ENCODE assay signal across 8 cellular contexts in genomic region chr15:38069001-38069400, GRCh38.
A peak's percentile ranks its signal among the peaks of the same experiment; 100 is the strongest.
DNase-seq lines count a peak whose midpoint lies in the region; ATAC-seq, FAIRE-seq and TF ChIP-seq lines count a peak whose summit lies in the region.

No MANE protein-coding gene starts in this region.

- H3K4me3 ChIP-seq in stomach, result peak overlapping the region; percentile 12 to 29 (median 13)

- TF ChIP-seq POLR2A in stomach (IDR thresholded peaks at IDR 0.05), result no peak

- peaks cover 27 to 49% (median 38%) of the 10 kb centered on the region in 4 donors for H3K4me1 ChIP-seq in stomach

- TF ChIP-seq EP300 in stomach (IDR thresholded peaks at IDR 0.05), result no peak

- ATAC-seq in HG02884 (IDR thresholded peaks at IDR 0.05; ENCODE audit: unreplicated experiment), result peak; percentile 83

- DNase-seq in AG08395 (ENCODE audit: low spot score) (peak; percentile 69), GM18507 (ENCODE audit: extremely low spot score, insufficient read length, low read depth) (peak; percentile 58), NCI-H524 (lab: John Stamatoyannopoulos, UW) (peak; percentile 70 to 85), astrocyte of the hippocampus (ENCODE audit: low read depth, low spot score) (peak; percentile 59), kidney glomerular epithelial cell (lab: John Stamatoyannopoulos, UW) (peak; percentile 63), stomach (peak; percentile 29), COR-L47 (lab: John Stamatoyannopoulos, UW) (no peak)

- WGBS in stomach, 5 donors, result 2 to 9% (median 5%) methylated on average over 6 of the region's 6 CpGs

- H3K27ac ChIP-seq in stomach, result peak overlapping the region; percentile 59 to 93 (median 80)

- H3K9me3 ChIP-seq in stomach, result no peaks in the 10 kb centered on the region

- peak; percentile 94 for FAIRE-seq in GM18507 (lab: Jason Lieb, UNC)

- no peaks in the 10 kb centered on the region for H3K36me3 ChIP-seq in stomach

- H3K27me3 ChIP-seq in stomach, result no peaks in the 10 kb centered on the region

- TF ChIP-seq CTCF in stomach (IDR thresholded peaks at IDR 0.05), result no peak

- intact Hi-C loops in stomach (cut with DNase I; ENCODE audit: low total_unique reads), result no loop called here
